In the genomic region with DNA sequence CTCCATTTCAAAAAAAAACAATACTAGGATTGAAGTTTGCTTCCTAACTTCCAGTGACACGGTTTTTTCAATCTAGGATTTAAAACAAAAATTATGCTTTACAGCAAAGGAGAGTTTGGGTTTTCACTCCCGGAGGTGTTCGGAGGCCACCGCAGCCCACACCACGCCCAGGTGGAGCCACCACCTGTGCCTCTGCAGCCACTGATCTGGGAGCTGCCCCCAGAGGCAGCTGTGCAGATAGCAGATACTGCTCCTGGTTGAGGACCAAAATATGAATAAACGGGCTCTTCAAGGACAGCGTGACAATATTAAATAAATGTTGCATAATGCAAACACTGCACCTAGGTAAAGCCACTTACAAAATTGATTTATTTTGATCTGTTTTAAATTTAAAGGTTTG, we compare ENCODE assay signal across 14 cellular contexts. TPM values are rescaled to one million over a fixed set of nuclear protein-coding genes. Genes with fewer than 3 reads are reported as not detected.
DNase-seq lines count a peak whose midpoint lies in the region; ATAC-seq, FAIRE-seq and TF ChIP-seq lines count a peak whose summit lies in the region.
"Had no signal": no experiment of that assay in that cellular context is flagged by ENCODE, and none has a peak within 500 bp of the region (broad histone marks: within the 10 kb centered on the region; RNA-seq: fewer than 3 reads in every experiment).

No MANE protein-coding gene starts in this region.

- H3K79me2 ChIP-seq in Loucy (ENCODE audit: insufficient read depth, low read length) (no peaks in the 10 kb centered on the region), K562 (ENCODE audit: control insufficient read depth, insufficient read depth, low read length) (no peaks in the 10 kb centered on the region)
- H3K79me2 ChIP-seq: parathyroid adenoma had no signal

- intact Hi-C loops in K562 (cut with micrococcal nuclease) = no loop called here

- TF ChIP-seq RAD21 in K562 (CRISPR knock-in tag; conservative IDR thresholded peaks at IDR 0.05 in 1 of 2, IDR thresholded peaks at IDR 0.05 in 1 of 2) = no peak

- H2AFZ ChIP-seq in Loucy (ENCODE audit: low read length) = no peak overlapping the region
- no peak overlapping the region for H2AFZ ChIP-seq in K562 (ENCODE audit: low read depth, low read length)
- H2AFZ ChIP-seq: parathyroid adenoma had no signal

- no peaks in the 10 kb centered on the region for H3K36me3 Mint-ChIP-seq in progenitor cell of endocrine pancreas (ENCODE audit: insufficient read depth)

- TF ChIP-seq POLR2A in K562 (conservative IDR thresholded peaks at IDR 0.05) = no peak

- H3F3A ChIP-seq in Loucy (ENCODE audit: low read depth) = no peaks in the 10 kb centered on the region

- CTCF ChIA-PET in K562 (lab: Yijun Ruan, JAX; ENCODE audit: low intra/inter-chr PET ratio) = no interaction called here

- peak; percentile 45 for TF ChIP-seq CTCF in Loucy (conservative IDR thresholded peaks at IDR 0.05; ENCODE audit: low read length)
- TF ChIP-seq CTCF in K562 (IDR thresholded peaks at IDR 0.05 in 2 of 3, conservative IDR thresholded peaks at IDR 0.05 in 1 of 3; ENCODE audit: insufficient read depth in 2 of 3, low read depth in 1 of 3, low read length in 3 of 3) = peak; percentile 33 to 62 (median 48); a peak in 4 of 6 replicates
- TF ChIP-seq CTCF in progenitor cell of endocrine pancreas (IDR thresholded peaks at IDR 0.05; ENCODE audit: unreplicated experiment) = peak; percentile 41

- H3K27me3 Mint-ChIP-seq in progenitor cell of endocrine pancreas = peaks cover 3% of the 10 kb centered on the region

- H3K27me3 ChIP-seq in Loucy (ENCODE audit: insufficient read depth, low read length, poor library complexity, severe bottlenecking) (no peaks in the 10 kb centered on the region), K562 (ENCODE audit: control insufficient read depth in 2 of 2, insufficient read depth in 2 of 2, low read length in 2 of 2) (peaks cover 57 to 90% of the 10 kb centered on the region in 2 experiments)
- H3K27me3 ChIP-seq: colonic mucosa had no signal

- in situ Hi-C loops in K562 (cut with MboI) = no loop called here

- H3K27ac Mint-ChIP-seq in progenitor cell of endocrine pancreas = no peak overlapping the region

- peaks cover 20% of the 10 kb centered on the region for H3K4me1 Mint-ChIP-seq in progenitor cell of endocrine pancreas (ENCODE audit: low read depth)

- H3K9me2 ChIP-seq in Loucy (replicated peaks; ENCODE audit: low read depth, low read length) = no peaks in the 10 kb centered on the region

- no peak overlapping the region for H3K4me3 ChIP-seq in Loucy (ENCODE audit: low read length, poor library complexity, severe bottlenecking)
- no peak overlapping the region for H3K4me3 ChIP-seq in K562
- H3K4me3 ChIP-seq: colonic mucosa, heart right ventricle, mucosa of descending colon had no signal

- FAIRE-seq in K562 (lab: Jason Lieb, UNC) = peak; percentile 65

- H3K9me1 ChIP-seq in K562 (ENCODE audit: control insufficient read depth, insufficient read depth, low read length) = no peaks in the 10 kb centered on the region

- no peaks in the 10 kb centered on the region for H3K9me3 Mint-ChIP-seq in progenitor cell of endocrine pancreas (ENCODE audit: low read depth)
- H3K9me3 Mint-ChIP-seq: activated T-cell treated with anti-CD3 and anti-CD28 coated beads, Interleukin-2, amount 50 U/mL, for 4 hours had no signal

- 5% methylated on average over 7 of the region's 7 CpGs for WGBS in K562 (ENCODE audit: insufficient coverage, low coverage, missing lambda C conversion rate)

- POLR2A ChIA-PET in K562 (lab: Yijun Ruan, JAX) = interaction anchor here (1.4 kb wide), 1 partner anchor 9 kb away, joined by 3 read pairs; no protein-coding TSS in a partner anchor

- H3K27ac ChIP-seq in K562 (ENCODE audit: extremely low read depth, low read depth, low read length) = no peak overlapping the region
- no peak overlapping the region for H3K27ac ChIP-seq in caudate nucleus (ENCODE audit: low read depth, low read length)
- H3K27ac ChIP-seq: colonic mucosa, heart right ventricle, parathyroid adenoma had no signal

- H3K4me1 ChIP-seq in Loucy (ENCODE audit: insufficient read depth, low read length, poor library complexity, severe bottlenecking) = no peaks in the 10 kb centered on the region
- peaks cover 0 to 3% of the 10 kb centered on the region in 2 experiments; a peak in 2 of 5 replicates for H3K4me1 ChIP-seq in K562 (replicated peaks in 1 of 2; ENCODE audit: control insufficient read depth in 2 of 2, insufficient read depth in 2 of 2, low read length in 2 of 2)
- H3K4me1 ChIP-seq: colonic mucosa, parathyroid adenoma had no signal

- H3K9me3 ChIP-seq in Loucy (ENCODE audit: insufficient read depth, low read depth, low read length) (no peaks in the 10 kb centered on the region), K562 (replicated peaks; ENCODE audit: control insufficient read depth, insufficient read depth, low read depth, low read length) (0 out of 2 replicates have a peak, but pooled peaks cover 2% of the 10 kb centered on the region)
- H3K9me3 ChIP-seq: colonic mucosa, heart right ventricle, mucosa of descending colon had no signal

- DNase-seq in NCI-H2171 treated with DMSO at 0.1 percent for 48 hours (lab: John Stamatoyannopoulos, UW) (peak; percentile 40), NCI-H2171 (lab: John Stamatoyannopoulos, UW) (no peak), K562 (ENCODE audit: extremely low read depth in 1 of 4, low spot score in 3 of 4) (peak; percentile 35 to 56 (median 51)), progenitor cell of endocrine pancreas (ENCODE audit: low spot score, unreplicated experiment) (no peak), DMS79 treated with DMSO at 0.1 percent for 48 hours (lab: John Stamatoyannopoulos, UW) (no peak), caudate nucleus (lab: John Stamatoyannopoulos, UW) (no peak)
- DNase-seq: activated T-cell treated with anti-CD3 and anti-CD28 coated beads, Interleukin-2, amount 50 U/mL, for 4 hours; colonic mucosa; erythroblast; heart right ventricle; mucosa of descending colon had no signal

- H3K4me2 ChIP-seq in Loucy (ENCODE audit: low read depth, low read length, poor library complexity, severe bottlenecking) (no peak overlapping the region), K562 (ENCODE audit: insufficient read depth, low read length) (no peak overlapping the region)

- H3K9ac ChIP-seq in Loucy (ENCODE audit: low read depth, low read length, poor library complexity, severe bottlenecking) (no peak overlapping the region), K562 (ENCODE audit: insufficient read depth in 1 of 2, low read depth in 2 of 2, low read length in 2 of 2) (no peak overlapping the region)
- H3K9ac ChIP-seq: parathyroid adenoma had no signal

- H4K20me1 ChIP-seq in Loucy (ENCODE audit: insufficient read depth, low read length, poor library complexity, severe bottlenecking) (no peaks in the 10 kb centered on the region), K562 (replicated peaks; ENCODE audit: control insufficient read depth, insufficient read depth, low read length) (no peaks in the 10 kb centered on the region; the same call in none of the 2 replicates)

- BruUV-seq in K562 (replicated peaks; lab: Mats Ljungman, UMichigan) = no TSS peak

- H3K4me3 Mint-ChIP-seq in progenitor cell of endocrine pancreas (ENCODE audit: low read depth) = no peak overlapping the region
- H3K4me3 Mint-ChIP-seq: activated T-cell treated with anti-CD3 and anti-CD28 coated beads, Interleukin-2, amount 50 U/mL, for 4 hours had no signal

- TF ChIP-seq EP300 in K562 (IDR thresholded peaks at IDR 0.05; ENCODE audit: low read length) = no peak

- ATAC-seq in K562 (peak; percentile 85), HG03108 (IDR thresholded peaks at IDR 0.05; ENCODE audit: unreplicated experiment) (no peak)
- ATAC-seq: activated T-cell treated with anti-CD3 and anti-CD28 coated beads, Interleukin-2, amount 50 U/mL, for 4 hours; heart right ventricle; mucosa of descending colon had no signal

- H3K36me3 ChIP-seq in Loucy (ENCODE audit: insufficient read depth, low read length) (no peaks in the 10 kb centered on the region), K562 (ENCODE audit: control insufficient read depth, insufficient read depth, low read length) (no peaks in the 10 kb centered on the region)
- H3K36me3 ChIP-seq: colonic mucosa, heart right ventricle had no signal

RNA-seq across cellular contexts. Expression of gene DLL1, which starts 30.2 kb away (rescaled TPM):
- total RNA-seq in K562 (2011; cell fraction: chromatin; rRNA removed; ENCODE audit: low replicate concordance) = not detected in 2 replicates
- total RNA-seq in K562 (2011; cell fraction: nucleolus; rRNA removed) = not detected in 2 replicates
- not detected in 2 replicates for total RNA-seq in K562 (2011; cell fraction: nucleoplasm; rRNA removed)
- total RNA-seq in K562 (2014; rRNA removed) (not detected in 2 replicates), K562 (2014; rRNA removed; fragmentation: Illumina TruSeq; extraction: Trizol) (not detected in 2 replicates), K562 (2015; rRNA removed; fragmentation: Illumina TruSeq; extraction: Trizol) (not detected in 2 replicates), K562 (2021) (not detected in 2 replicates), progenitor cell of endocrine pancreas (75.3 and 79.1 TPM in 2 replicates)
- polyA plus RNA-seq in K562 (2011; rRNA removed) (not detected in 2 replicates), K562 (2014; fragmentation: Illumina TruSeq; extraction: Trizol) (not detected in 2 replicates), K562 (2014; fragmentation: Nextera tagmentation; extraction: Ambion mirVana) (not detected), K562 (2014; rRNA removed) (not detected in 2 replicates)
- polyA plus RNA-seq in K562 (2011; cell fraction: cytosol; rRNA removed) = 0.03 TPM in 1 of 2 replicates, not detected in the other
- not detected in 2 replicates for polyA plus RNA-seq in K562 (2011; cell fraction: nucleus; rRNA removed)
- 0.03 TPM in 1 of 2 replicates, not detected in the other for polyA plus RNA-seq in K562 (2012)
- polyA minus RNA-seq in K562 (2011; rRNA and poly(A)+ RNA removed) = not detected in 2 replicates
- not detected in 2 replicates for polyA minus RNA-seq in K562 (2011; cell fraction: cytosol; rRNA and poly(A)+ RNA removed)
- polyA minus RNA-seq in K562 (2011; cell fraction: nucleus; rRNA and poly(A)+ RNA removed) = not detected in 2 replicates

RNA-seq across cellular contexts. Expression of gene FAM120B, which starts 45.9 kb away (rescaled TPM):
- total RNA-seq in K562 (2011; cell fraction: chromatin; rRNA removed; ENCODE audit: low replicate concordance) = 43.4 and 80.5 TPM in 2 replicates
- 21.2 and 24.1 TPM in 2 replicates for total RNA-seq in K562 (2011; cell fraction: nucleolus; rRNA removed)
- 25.9 and 29.8 TPM in 2 replicates for total RNA-seq in K562 (2011; cell fraction: nucleoplasm; rRNA removed)
- total RNA-seq in K562 (2014; rRNA removed) = 9.4 and 12.2 TPM in 2 replicates
- 15.1 and 16.4 TPM in 2 replicates for total RNA-seq in K562 (2014; rRNA removed; fragmentation: Illumina TruSeq; extraction: Trizol)
- 12.8 and 12.9 TPM in 2 replicates for total RNA-seq in K562 (2015; rRNA removed; fragmentation: Illumina TruSeq; extraction: Trizol)
- 22.6 and 23.0 TPM in 2 replicates for total RNA-seq in K562 (2021)
- 16.6 and 16.9 TPM in 2 replicates for polyA plus RNA-seq in K562 (2011; rRNA removed)
- 11.3 and 12.0 TPM in 2 replicates for polyA plus RNA-seq in K562 (2011; cell fraction: cytosol; rRNA removed)
- 24.9 and 30.9 TPM in 2 replicates for polyA plus RNA-seq in K562 (2011; cell fraction: nucleus; rRNA removed)
- 11.9 and 18.1 TPM in 2 replicates for polyA plus RNA-seq in K562 (2012)
- 19.9 and 21.3 TPM in 2 replicates for polyA plus RNA-seq in K562 (2014; fragmentation: Illumina TruSeq; extraction: Trizol)
- polyA plus RNA-seq in K562 (2014; fragmentation: Nextera tagmentation; extraction: Ambion mirVana) = 1 to 10 TPM; 3.5 to 5.5 TPM
- 14.7 and 14.8 TPM in 2 replicates for polyA plus RNA-seq in K562 (2014; rRNA removed)
- polyA minus RNA-seq in K562 (2011; rRNA and poly(A)+ RNA removed) = 38.8 and 43.3 TPM in 2 replicates
- 12.5 and 17.4 TPM in 2 replicates for polyA minus RNA-seq in K562 (2011; cell fraction: cytosol; rRNA and poly(A)+ RNA removed)
- polyA minus RNA-seq in K562 (2011; cell fraction: nucleus; rRNA and poly(A)+ RNA removed) = 23.7 and 38.2 TPM in 2 replicates
- total RNA-seq in progenitor cell of endocrine pancreas = 46.2 and 49.3 TPM in 2 replicates

Comparison
In these comparisons a context has a peak if more than half of its experiments do, and no peak if none do; other contexts are left out.
1. DNase-seq: peak in NCI-H2171 treated with DMSO at 0.1 percent for 48 hours (single experiment) and K562 (4 of 4); none in NCI-H2171 (single experiment), progenitor cell of endocrine pancreas (single experiment), DMS79 treated with DMSO at 0.1 percent for 48 hours (single experiment) and caudate nucleus (0 of 61).
2. RNA of gene DLL1, which starts 30.2 kb away (total RNA-seq): 75.3 to 79.1 TPM in progenitor cell of endocrine pancreas; not detected in K562; every median in the first group is over 10 times any median in the second.
3. Peak in every context shown above with its lines, with median percentiles within 50 percentile points of each other: CTCF ChIP-seq.